In genomic region chr22:33757041-33757440, GRCh38 we compare ENCODE assay signal across 15 cellular contexts.
"Had no signal": no experiment of that assay in that cellular context is flagged by ENCODE, and none has a peak within 500 bp of the region (broad histone marks: within the 10 kb centered on the region; RNA-seq: fewer than 3 reads in every experiment).

No MANE protein-coding gene starts in this region.

- H3K27ac Mint-ChIP-seq: activated CD4-positive, alpha-beta T cell treated with anti-CD3 and anti-CD28 coated beads, Interleukin-2, amount 10 ng/mL, durations not matched to agents 7 days and 5 days; activated naive CD8-positive, alpha-beta T cell treated with anti-CD3 and anti-CD28 coated beads, Interleukin-2, amount 10 ng/mL, durations not matched to agents 7 days and 5 days; immature natural killer cell had no signal

- H3K27me3 Mint-ChIP-seq: activated CD4-positive, alpha-beta T cell treated with anti-CD3 and anti-CD28 coated beads, Interleukin-2, amount 10 ng/mL, durations not matched to agents 7 days and 5 days; activated naive CD8-positive, alpha-beta T cell treated with anti-CD3 and anti-CD28 coated beads, Interleukin-2, amount 10 ng/mL, durations not matched to agents 7 days and 5 days; stimulated activated naive CD8-positive, alpha-beta T cell treated with anti-CD3 and anti-CD28 coated beads, Interleukin-15, Interleukin-2, amounts not matched to agents 100 ng/mL and 50 ng/mL, for 24 hours had no signal

- H3K27me3 ChIP-seq: foreskin keratinocyte, ovary, suprapubic skin had no signal

- H3K9me3 ChIP-seq: lower lobe of right lung, ovary, suprapubic skin had no signal

- DNase-seq: activated CD4-positive, alpha-beta T cell treated with anti-CD3 and anti-CD28 coated beads, Interleukin-2, amount 10 ng/mL, durations not matched to agents 7 days and 5 days; activated CD8-positive, alpha-beta memory T cell treated with anti-CD3 and anti-CD28 coated beads for 24 hours; activated naive CD4-positive, alpha-beta T cell; activated naive CD8-positive, alpha-beta T cell treated with anti-CD3 and anti-CD28 coated beads, Interleukin-2, amount 10 ng/mL, durations not matched to agents 7 days and 5 days; cortex of kidney; effector CD8-positive, alpha-beta T cell; foreskin keratinocyte; immature natural killer cell; lower lobe of right lung; ovary; small intestine; T-helper 2 cell; trophoblast cell had no signal

- H3K36me3 Mint-ChIP-seq: activated naive CD8-positive, alpha-beta T cell treated with anti-CD3 and anti-CD28 coated beads, Interleukin-2, amount 10 ng/mL, durations not matched to agents 7 days and 5 days had no signal

- ATAC-seq: foreskin keratinocyte had no signal

- H3K27ac ChIP-seq: foreskin keratinocyte, lower lobe of right lung, ovary, suprapubic skin had no signal

- H3K36me3 ChIP-seq: lower lobe of right lung, ovary, suprapubic skin had no signal

- FAIRE-seq: small intestine had no signal

- H3K4me3 Mint-ChIP-seq: activated CD4-positive, alpha-beta T cell treated with anti-CD3 and anti-CD28 coated beads, Interleukin-2, amount 10 ng/mL, durations not matched to agents 7 days and 5 days; activated naive CD8-positive, alpha-beta T cell treated with anti-CD3 and anti-CD28 coated beads, Interleukin-2, amount 10 ng/mL, durations not matched to agents 7 days and 5 days; immature natural killer cell; stimulated activated naive CD8-positive, alpha-beta T cell treated with anti-CD3 and anti-CD28 coated beads, Interleukin-15, Interleukin-2, amounts not matched to agents 100 ng/mL and 50 ng/mL, for 24 hours had no signal

- H3K4me3 ChIP-seq: lower lobe of right lung, ovary, suprapubic skin had no signal

- H3K4me1 ChIP-seq: foreskin keratinocyte, lower lobe of right lung, suprapubic skin had no signal

- H3K4me1 Mint-ChIP-seq: activated CD4-positive, alpha-beta T cell treated with anti-CD3 and anti-CD28 coated beads, Interleukin-2, amount 10 ng/mL, durations not matched to agents 7 days and 5 days; activated naive CD8-positive, alpha-beta T cell treated with anti-CD3 and anti-CD28 coated beads, Interleukin-2, amount 10 ng/mL, durations not matched to agents 7 days and 5 days; immature natural killer cell had no signal
